Comparison of ENCODE assay signal across 38 cellular contexts in genomic region chr20:2326046-2326445, GRCh38. TPM values are rescaled to one million over a fixed set of nuclear protein-coding genes. Genes with fewer than 3 reads are reported as not detected.
"Had no signal": no experiment of that assay in that cellular context is flagged by ENCODE, and none has a peak within 500 bp of the region (broad histone marks: within the 10 kb centered on the region; RNA-seq: fewer than 3 reads in every experiment).

No MANE protein-coding gene starts in this region.

- H3K27ac Mint-ChIP-seq: activated B cell treated with CpG ODN at 0.5 μM for 24 hours; activated CD4-positive, alpha-beta memory T cell treated with anti-CD3 and anti-CD28 coated beads for 36 hours; activated CD4-positive, alpha-beta T cell treated with anti-CD3 and anti-CD28 coated beads, Interleukin-2, amount 10 ng/mL, durations not matched to agents 24 days and 14 days; activated CD8-positive, alpha-beta T cell treated with anti-CD3 and anti-CD28 coated beads for 36 hours; activated naive CD4-positive, alpha-beta T cell treated with anti-CD3 and anti-CD28 coated beads for 36 hours; activated naive CD4-positive, alpha-beta T cell treated with anti-CD3 and anti-CD28 coated beads, Interleukin-2, amount 50 U/mL, for 72 hours; activated naive CD8-positive, alpha-beta T cell treated with anti-CD3 and anti-CD28 coated beads for 36 hours; activated T-cell treated with anti-CD3 and anti-CD28 coated beads, Interleukin-2, amount 50 U/mL, for 72 hours; activated T-helper 1 cell treated with anti-CD3 and anti-CD28 coated beads, Interleukin-12 subunit alpha, Interleukin-12 subunit beta, Interleukin-2, Interleukin-4 antibody, amounts not matched to agents 30 ng/mL and 10 ng/mL and 1 ng/mL, durations not matched to agents 14 hours and 24 hours and 36 hours; activated T-helper 17 cell treated with anti-CD3 and anti-CD28 coated beads, Interleukin-2, amount 50 U/mL, for 72 hours; T-helper 1 cell treated with Interleukin-12 subunit alpha and Interleukin-12 subunit beta and Interleukin-4 antibody, amounts not matched to agents 30 μg/mL and 1 μg/mL, for 36 hours; T-helper 2 cell treated with Interferon-gamma antibody and Interleukin-4, amounts not matched to agents 5 μg/mL and 100 μg/mL, for 36 hours had no signal

- DNase-seq: activated B cell treated with CpG ODN at 0.5 μM for 24 hours; activated CD4-positive, alpha-beta memory T cell treated with anti-CD3 and anti-CD28 coated beads for 36 hours; activated CD4-positive, alpha-beta T cell treated with anti-CD3 and anti-CD28 coated beads for 4 hours; activated CD4-positive, alpha-beta T cell treated with anti-CD3 and anti-CD28 coated beads, Interleukin-2, amount 10 ng/mL, durations not matched to agents 24 days and 14 days; activated CD4-positive, alpha-beta T cell treated with anti-CD3 and anti-CD28 coated beads, Interleukin-2, amount 50 U/mL, for 1 hour; activated CD4-positive, alpha-beta T cell treated with anti-CD3 and anti-CD28 coated beads, Interleukin-2, amount 50 U/mL, for 4 hours; activated CD4-positive, CD25-positive, alpha-beta regulatory T cell treated with anti-CD3 and anti-CD28 coated beads, Interleukin-2, amount 50 U/mL, for 72 hours; activated CD8-positive, alpha-beta memory T cell treated with anti-CD3 and anti-CD28 coated beads, Interleukin-2, amount 50 U/mL, for 4 hours; activated CD8-positive, alpha-beta T cell treated with anti-CD3 and anti-CD28 coated beads for 36 hours; activated gamma-delta T cell treated with Interleukin-2 at 50 U/mL for 16 hours; activated naive CD4-positive, alpha-beta T cell; activated naive CD4-positive, alpha-beta T cell treated with anti-CD3 and anti-CD28 coated beads for 36 hours; activated naive CD4-positive, alpha-beta T cell treated with anti-CD3 and anti-CD28 coated beads, Interleukin-2, amount 50 U/mL, for 16 hours; activated naive CD8-positive, alpha-beta T cell treated with anti-CD3 and anti-CD28 coated beads for 36 hours; activated T-cell treated with anti-CD3 and anti-CD28 coated beads for 4 hours; activated T-cell treated with anti-CD3 and anti-CD28 coated beads, Interleukin-2, amount 50 U/mL, for 1 hour; activated T-cell treated with anti-CD3 and anti-CD28 coated beads, Interleukin-2, amount 50 U/mL, for 4 hours; activated T-cell treated with anti-CD3 and anti-CD28 coated beads, Interleukin-2, amount 50 U/mL, for 72 hours; amygdala; aorta; body of pancreas; brain microvascular endothelial cell; central memory CD4-positive, alpha-beta T cell; cerebellar nuclear complex; SW 1271; T-helper 1 cell; T-helper 2 cell; T-helper 9 cell had no signal

- ATAC-seq: activated CD8-positive, alpha-beta T cell treated with anti-CD3 and anti-CD28 coated beads for 36 hours; activated naive CD4-positive, alpha-beta T cell treated with anti-CD3 and anti-CD28 coated beads, Interleukin-2, amount 50 U/mL, for 72 hours; activated T-cell treated with anti-CD3 and anti-CD28 coated beads, Interleukin-2, amount 50 U/mL, for 4 hours; activated T-cell treated with anti-CD3 and anti-CD28 coated beads, Interleukin-2, amount 50 U/mL, for 72 hours; activated T-helper 17 cell treated with anti-CD3 and anti-CD28 coated beads, Interleukin-2, amount 50 U/mL, for 72 hours; body of pancreas had no signal

- H3K9me3 Mint-ChIP-seq: activated B cell treated with CpG ODN at 0.5 μM for 24 hours; activated CD4-positive, alpha-beta memory T cell treated with anti-CD3 and anti-CD28 coated beads for 36 hours; activated CD4-positive, alpha-beta T cell treated with anti-CD3 and anti-CD28 coated beads, Interleukin-2, amount 10 ng/mL, durations not matched to agents 24 days and 14 days; activated CD8-positive, alpha-beta T cell treated with anti-CD3 and anti-CD28 coated beads for 36 hours; activated naive CD4-positive, alpha-beta T cell treated with anti-CD3 and anti-CD28 coated beads for 36 hours; activated naive CD4-positive, alpha-beta T cell treated with anti-CD3 and anti-CD28 coated beads, Interleukin-2, amount 50 U/mL, for 72 hours; activated naive CD8-positive, alpha-beta T cell treated with anti-CD3 and anti-CD28 coated beads for 36 hours; activated T-cell treated with anti-CD3 and anti-CD28 coated beads, Interleukin-2, amount 50 U/mL, for 4 hours; activated T-cell treated with anti-CD3 and anti-CD28 coated beads, Interleukin-2, amount 50 U/mL, for 72 hours; activated T-helper 1 cell treated with anti-CD3 and anti-CD28 coated beads, Interleukin-12 subunit alpha, Interleukin-12 subunit beta, Interleukin-2, Interleukin-4 antibody, amounts not matched to agents 30 ng/mL and 10 ng/mL and 1 ng/mL, durations not matched to agents 14 hours and 24 hours and 36 hours; activated T-helper 17 cell treated with anti-CD3 and anti-CD28 coated beads, Interleukin-2, amount 50 U/mL, for 72 hours; T-helper 1 cell treated with Interleukin-12 subunit alpha and Interleukin-12 subunit beta and Interleukin-4 antibody, amounts not matched to agents 30 μg/mL and 1 μg/mL, for 36 hours; T-helper 2 cell treated with Interferon-gamma antibody and Interleukin-4, amounts not matched to agents 5 μg/mL and 100 μg/mL, for 36 hours had no signal

- H3K36me3 Mint-ChIP-seq: activated CD4-positive, alpha-beta memory T cell treated with anti-CD3 and anti-CD28 coated beads for 36 hours; activated naive CD4-positive, alpha-beta T cell treated with anti-CD3 and anti-CD28 coated beads, Interleukin-2, amount 50 U/mL, for 72 hours; activated naive CD8-positive, alpha-beta T cell treated with anti-CD3 and anti-CD28 coated beads for 36 hours had no signal

- H3K27ac ChIP-seq: body of pancreas, brain microvascular endothelial cell, breast epithelium, VCaP had no signal

- H3K27me3 ChIP-seq: body of pancreas, brain microvascular endothelial cell, breast epithelium had no signal

- H3K4me3 ChIP-seq: body of pancreas, breast epithelium had no signal

- H3K4me1 Mint-ChIP-seq: activated B cell treated with CpG ODN at 0.5 μM for 24 hours; activated CD4-positive, alpha-beta T cell treated with anti-CD3 and anti-CD28 coated beads, Interleukin-2, amount 10 ng/mL, durations not matched to agents 24 days and 14 days; activated naive CD8-positive, alpha-beta T cell treated with anti-CD3 and anti-CD28 coated beads for 36 hours; activated T-helper 17 cell treated with anti-CD3 and anti-CD28 coated beads, Interleukin-2, amount 50 U/mL, for 72 hours had no signal

- H3K36me3 ChIP-seq: brain microvascular endothelial cell, breast epithelium had no signal

- H3K4me1 ChIP-seq: body of pancreas, breast epithelium had no signal

- H3K9me3 ChIP-seq: body of pancreas, breast epithelium had no signal

- H3K4me3 Mint-ChIP-seq: activated B cell treated with CpG ODN at 0.5 μM for 24 hours; activated CD4-positive, alpha-beta memory T cell treated with anti-CD3 and anti-CD28 coated beads for 36 hours; activated CD4-positive, alpha-beta T cell treated with anti-CD3 and anti-CD28 coated beads, Interleukin-2, amount 10 ng/mL, durations not matched to agents 24 days and 14 days; activated CD8-positive, alpha-beta T cell treated with anti-CD3 and anti-CD28 coated beads for 36 hours; activated naive CD4-positive, alpha-beta T cell treated with anti-CD3 and anti-CD28 coated beads for 36 hours; activated naive CD8-positive, alpha-beta T cell treated with anti-CD3 and anti-CD28 coated beads for 36 hours; activated T-cell treated with anti-CD3 and anti-CD28 coated beads, Interleukin-2, amount 50 U/mL, for 4 hours; activated T-cell treated with anti-CD3 and anti-CD28 coated beads, Interleukin-2, amount 50 U/mL, for 72 hours; activated T-helper 1 cell treated with anti-CD3 and anti-CD28 coated beads, Interleukin-12 subunit alpha, Interleukin-12 subunit beta, Interleukin-2, Interleukin-4 antibody, amounts not matched to agents 30 ng/mL and 10 ng/mL and 1 ng/mL, durations not matched to agents 14 hours and 24 hours and 36 hours; activated T-helper 17 cell treated with anti-CD3 and anti-CD28 coated beads, Interleukin-2, amount 50 U/mL, for 72 hours; T-helper 1 cell treated with Interleukin-12 subunit alpha and Interleukin-12 subunit beta and Interleukin-4 antibody, amounts not matched to agents 30 μg/mL and 1 μg/mL, for 36 hours; T-helper 2 cell treated with Interferon-gamma antibody and Interleukin-4, amounts not matched to agents 5 μg/mL and 100 μg/mL, for 36 hours had no signal

RNA-seq across cellular contexts. Expression of gene TGM3, which starts 30.2 kb away (rescaled TPM):
- total RNA-seq: activated B cell treated with CpG ODN at 0.5 μM for 24 hours; activated CD4-positive, alpha-beta memory T cell treated with anti-CD3 and anti-CD28 coated beads for 36 hours; activated CD4-positive, alpha-beta T cell treated with anti-CD3 and anti-CD28 coated beads, Interleukin-2, amount 10 ng/mL, durations not matched to agents 24 days and 14 days; activated CD8-positive, alpha-beta memory T cell treated with anti-CD3 and anti-CD28 coated beads for 36 hours; activated CD8-positive, alpha-beta T cell treated with anti-CD3 and anti-CD28 coated beads for 36 hours; activated naive CD4-positive, alpha-beta T cell treated with anti-CD3 and anti-CD28 coated beads for 36 hours; activated naive CD8-positive, alpha-beta T cell treated with anti-CD3 and anti-CD28 coated beads for 36 hours; activated T-cell treated with anti-CD3 and anti-CD28 coated beads, Interleukin-2, amount 50 U/mL, for 72 hours; activated T-helper 1 cell treated with anti-CD3 and anti-CD28 coated beads, Interleukin-12 subunit alpha, Interleukin-12 subunit beta, Interleukin-2, Interleukin-4 antibody, amounts not matched to agents 30 ng/mL and 10 ng/mL and 1 ng/mL, durations not matched to agents 14 hours and 24 hours and 36 hours; aorta; astrocyte; breast epithelium; cardiac septum had no signal

RNA-seq across cellular contexts. Expression of gene TGM6, which starts 54.7 kb away (rescaled TPM):
- total RNA-seq: activated B cell treated with CpG ODN at 0.5 μM for 24 hours; activated CD4-positive, alpha-beta memory T cell treated with anti-CD3 and anti-CD28 coated beads for 36 hours; activated CD4-positive, alpha-beta T cell treated with anti-CD3 and anti-CD28 coated beads, Interleukin-2, amount 10 ng/mL, durations not matched to agents 24 days and 14 days; activated CD8-positive, alpha-beta memory T cell treated with anti-CD3 and anti-CD28 coated beads for 36 hours; activated CD8-positive, alpha-beta T cell treated with anti-CD3 and anti-CD28 coated beads for 36 hours; activated naive CD4-positive, alpha-beta T cell treated with anti-CD3 and anti-CD28 coated beads for 36 hours; activated naive CD4-positive, alpha-beta T cell treated with anti-CD3 and anti-CD28 coated beads, Interleukin-2, amount 50 U/mL, for 72 hours; activated naive CD8-positive, alpha-beta T cell treated with anti-CD3 and anti-CD28 coated beads for 36 hours; activated T-cell treated with anti-CD3 and anti-CD28 coated beads, Interleukin-2, amount 50 U/mL, for 4 hours; activated T-cell treated with anti-CD3 and anti-CD28 coated beads, Interleukin-2, amount 50 U/mL, for 72 hours; activated T-helper 1 cell treated with anti-CD3 and anti-CD28 coated beads, Interleukin-12 subunit alpha, Interleukin-12 subunit beta, Interleukin-2, Interleukin-4 antibody, amounts not matched to agents 30 ng/mL and 10 ng/mL and 1 ng/mL, durations not matched to agents 14 hours and 24 hours and 36 hours; activated T-helper 17 cell treated with anti-CD3 and anti-CD28 coated beads, Interleukin-2, amount 50 U/mL, for 72 hours; aorta; astrocyte; body of pancreas; breast epithelium; cardiac septum had no signal
- polyA plus RNA-seq: aorta had no signal
